10 cellular contexts compared by ENCODE assay signal in genomic region chr12:88578274-88578673, GRCh38. TPM values are rescaled to one million over a fixed set of nuclear protein-coding genes. Genes with fewer than 3 reads are reported as not detected.
A peak's percentile ranks its signal among the peaks of the same experiment; 100 is the strongest.
DNase-seq lines count a peak whose midpoint lies in the region; ATAC-seq and TF ChIP-seq lines count a peak whose summit lies in the region.
"Had no signal": no experiment of that assay in that cellular context is flagged by ENCODE, and none has a peak within 500 bp of the region (broad histone marks: within the 10 kb centered on the region; RNA-seq: fewer than 3 reads in every experiment).

No MANE protein-coding gene starts in this region.

- H3K27ac ChIP-seq in esophagus squamous epithelium (peak overlapping the region; percentile 76 to 89 (median 84)), neuronal stem cell (replicated peaks; ENCODE audit: low read length) (no peak overlapping the region)

- H2BK5ac ChIP-seq in neuronal stem cell (ENCODE audit: low read length) = no peak overlapping the region

- no peaks in the 10 kb centered on the region for H3K79me1 ChIP-seq in neuronal stem cell (ENCODE audit: low read depth, low read length)

- 12 to 32% methylated on average over 5 of the region's 5 CpGs for WGBS in esophagus squamous epithelium, 2 donors
- WGBS in neuronal stem cell (ENCODE audit: extremely low coverage in 2 of 2, insufficient read length in 2 of 2, insufficient replicate concordance in 1 of 2), 2 donors = no CpG with 5 or more reads among the region's 5 CpGs

- TF ChIP-seq POLR2A in esophagus squamous epithelium (IDR thresholded peaks at IDR 0.05) = no peak

- TF ChIP-seq CTCF in AG10803 (conservative IDR thresholded peaks at IDR 0.05; ENCODE audit: low read length) = no peak
- TF ChIP-seq CTCF in esophagus squamous epithelium (IDR thresholded peaks at IDR 0.05) = no peak

- no peaks in the 10 kb centered on the region for H3K9me3 ChIP-seq in esophagus squamous epithelium
- H3K9me3 ChIP-seq in neuronal stem cell (replicated peaks in 1 of 2; ENCODE audit: control insufficient read depth in 2 of 2, insufficient read depth in 1 of 2, low read depth in 1 of 2, low read length in 2 of 2) = no peaks in the 10 kb centered on the region
- H3K9me3 ChIP-seq: pancreas had no signal

- H3K18ac ChIP-seq in neuronal stem cell (ENCODE audit: low read length) = no peak overlapping the region

- ATAC-seq in stimulated activated effector memory CD8-positive, alpha-beta T cell treated with anti-CD3 and anti-CD28 coated beads, Interleukin-12 subunit alpha, Interleukin-12 subunit beta, amount 100 ng/mL, for 72 hours = no peak
- ATAC-seq: pancreas had no signal

- peaks cover 11% of the 10 kb centered on the region for H3K4me1 Mint-ChIP-seq in stimulated activated effector memory CD8-positive, alpha-beta T cell treated with anti-CD3 and anti-CD28 coated beads, Interleukin-12 subunit alpha, Interleukin-12 subunit beta, amount 100 ng/mL, for 72 hours

- H3K9ac ChIP-seq in neuronal stem cell (ENCODE audit: low read depth, low read length, poor library complexity) = no peak overlapping the region

- H3K4me3 Mint-ChIP-seq in stimulated activated effector memory CD8-positive, alpha-beta T cell treated with anti-CD3 and anti-CD28 coated beads, Interleukin-12 subunit alpha, Interleukin-12 subunit beta, amount 100 ng/mL, for 72 hours = no peak overlapping the region
- H3K4me3 Mint-ChIP-seq: activated naive CD8-positive, alpha-beta T cell treated with anti-CD3 and anti-CD28 coated beads, Interleukin-2, amount 50 U/mL, for 24 hours had no signal

- H2BK12ac ChIP-seq in neuronal stem cell (ENCODE audit: low read length) = no peak overlapping the region

- peak overlapping the region; percentile 87 for H3K4me3 ChIP-seq in AG10803 (ENCODE audit: low read length)
- H3K4me3 ChIP-seq in esophagus squamous epithelium = peak overlapping the region; percentile 67 to 87 (median 81)
- peak overlapping the region in 1 of 2 donors; percentile 85 for H3K4me3 ChIP-seq in neuronal stem cell (ENCODE audit: low read length in 2 of 2)

- no peaks in the 10 kb centered on the region for H3K9me3 Mint-ChIP-seq in stimulated activated effector memory CD8-positive, alpha-beta T cell treated with anti-CD3 and anti-CD28 coated beads, Interleukin-12 subunit alpha, Interleukin-12 subunit beta, amount 100 ng/mL, for 72 hours

- H3K36me3 ChIP-seq in esophagus squamous epithelium (no peaks in the 10 kb centered on the region), neuronal stem cell (replicated peaks in 1 of 2; ENCODE audit: control insufficient read depth in 2 of 2, insufficient read depth in 2 of 2, low read length in 2 of 2) (no peaks in the 10 kb centered on the region)
- H3K36me3 ChIP-seq: pancreas had no signal

- H3K36me3 Mint-ChIP-seq in stimulated activated effector memory CD8-positive, alpha-beta T cell treated with anti-CD3 and anti-CD28 coated beads, Interleukin-12 subunit alpha, Interleukin-12 subunit beta, amount 100 ng/mL, for 72 hours = no peaks in the 10 kb centered on the region

- DNase-seq in AG10803 (ENCODE audit: low read depth) (no peak), NCI-H82 (lab: John Stamatoyannopoulos, UW) (peak; percentile 90), esophagus squamous epithelium (lab: John Stamatoyannopoulos, UW) (no peak), neuronal stem cell (ENCODE audit: low spot score) (no peak), GM19240 (ENCODE audit: insufficient read length, low spot score) (no peak), NCI-H2196 treated with DMSO at 0.1 percent for 48 hours (lab: John Stamatoyannopoulos, UW; ENCODE audit: unreplicated experiment) (no peak)
- DNase-seq in activated CD4-positive, CD25-positive, alpha-beta regulatory T cell (lab: John Stamatoyannopoulos, UW) = no peak
- no peak for DNase-seq in stimulated activated effector memory CD8-positive, alpha-beta T cell treated with anti-CD3 and anti-CD28 coated beads, Interleukin-12 subunit alpha, Interleukin-12 subunit beta, amount 100 ng/mL, for 72 hours (ENCODE audit: low spot score in 2 of 2)
- DNase-seq: activated naive CD8-positive, alpha-beta T cell treated with anti-CD3 and anti-CD28 coated beads, Interleukin-2, amount 50 U/mL, for 24 hours; pancreas had no signal

- H2AK5ac ChIP-seq in neuronal stem cell (ENCODE audit: low read depth, low read length) = no peak overlapping the region

- H3K4ac ChIP-seq in neuronal stem cell (ENCODE audit: low read length) = no peak overlapping the region

- no peak overlapping the region for H2BK120ac ChIP-seq in neuronal stem cell (ENCODE audit: low read depth, low read length)

- H3K27ac Mint-ChIP-seq in stimulated activated effector memory CD8-positive, alpha-beta T cell treated with anti-CD3 and anti-CD28 coated beads, Interleukin-12 subunit alpha, Interleukin-12 subunit beta, amount 100 ng/mL, for 72 hours = no peak overlapping the region
- H3K27ac Mint-ChIP-seq: activated naive CD8-positive, alpha-beta T cell treated with anti-CD3 and anti-CD28 coated beads, Interleukin-2, amount 50 U/mL, for 24 hours had no signal

- H4K8ac ChIP-seq in neuronal stem cell (ENCODE audit: low read depth, low read length) = no peak overlapping the region

- H4K91ac ChIP-seq in neuronal stem cell (ENCODE audit: low read depth, low read length, poor library complexity) = no peak overlapping the region

- peak overlapping the region; percentile 96 for H2AFZ ChIP-seq in neuronal stem cell (ENCODE audit: low read length)

- H3K27me3 ChIP-seq in esophagus squamous epithelium (no peaks in the 10 kb centered on the region), neuronal stem cell (ENCODE audit: control insufficient read depth in 3 of 3, insufficient read depth in 3 of 3, low read depth in 1 of 3, low read length in 3 of 3) (no peaks in the 10 kb centered on the region)
- H3K27me3 ChIP-seq: pancreas had no signal

- no peak overlapping the region for H2BK15ac ChIP-seq in neuronal stem cell (ENCODE audit: low read length)

- H3K14ac ChIP-seq in neuronal stem cell (ENCODE audit: low read length) = no peak overlapping the region

- H3K4me1 ChIP-seq in esophagus squamous epithelium = peaks cover 0 to 72% (median 23%) of the 10 kb centered on the region in 3 donors
- peaks cover 10 to 30% of the 10 kb centered on the region in 2 donors for H3K4me1 ChIP-seq in neuronal stem cell (ENCODE audit: control insufficient read depth in 2 of 2, insufficient read depth in 1 of 2, low read depth in 1 of 2, low read length in 2 of 2)

- H3K4me2 ChIP-seq in neuronal stem cell (ENCODE audit: insufficient read depth, low read length, poor library complexity, severe bottlenecking) = peak overlapping the region; percentile 99

- no peak overlapping the region for H3K23ac ChIP-seq in neuronal stem cell (ENCODE audit: low read depth, low read length, poor library complexity)

- intact Hi-C loops in esophagus squamous epithelium (cut with DNase I) = loop anchor here (10.0 kb wide), 1 partner anchor 433 kb away; the partner anchor contains the start of genes CEP290 and TMTC3

RNA-seq across cellular contexts. Expression of gene KITLG, which starts 2.0 kb away (rescaled TPM):
- total RNA-seq in esophagus squamous epithelium = 10 to 100 TPM in 3 of 4 donors, 1 to 10 TPM in 1; 3.9 to 33.0 (median 14.7) TPM
- polyA plus RNA-seq in neuronal stem cell (2013, experiment 1 of 2) = 2.4 TPM
- 2.3 TPM for polyA plus RNA-seq in neuronal stem cell (2013, experiment 2 of 2)
